Comparison of ENCODE assay signal across 8 cellular contexts in genomic region chr2:38960609-38961320, GRCh38.
DNase-seq lines count a peak whose midpoint lies in the region; ATAC-seq lines count a peak whose summit lies in the region.

No MANE protein-coding gene starts in this region.

- CTCF ChIA-PET in activated CD4-positive, alpha-beta T cell treated with anti-CD3 and anti-CD28 coated beads, Interleukin-2, amount 10 ng/mL, durations not matched to agents 7 days and 5 days (lab: Charles Lee) = interaction anchor here (0.5 to 2.1 kb wide), 2 partner anchors 13 to 20 kb away, joined by 3 to 8 read pairs; no protein-coding TSS in a partner anchor

- no peaks in the 10 kb centered on the region for H3K9me3 ChIP-seq in iPS-18c (ENCODE audit: control insufficient read depth, insufficient read depth, low read length)

- no peaks in the 10 kb centered on the region for H3K36me3 Mint-ChIP-seq in activated CD4-positive, alpha-beta T cell treated with anti-CD3 and anti-CD28 coated beads, Interleukin-2, amount 10 ng/mL, durations not matched to agents 7 days and 5 days (ENCODE audit: low read depth)
- peaks cover 1% of the 10 kb centered on the region for H3K36me3 Mint-ChIP-seq in activated T-helper 1 cell treated with anti-CD3 and anti-CD28 coated beads, Interleukin-12 subunit alpha, Interleukin-12 subunit beta, Interleukin-2, Interleukin-4 antibody, amounts not matched to agents 30 ng/mL and 10 ng/mL and 1 ng/mL, durations not matched to agents 14 hours and 24 hours and 36 hours (ENCODE audit: low read depth)

- no peak for DNase-seq in activated CD4-positive, alpha-beta T cell treated with anti-CD3 and anti-CD28 coated beads, Interleukin-2, amount 10 ng/mL, durations not matched to agents 7 days and 5 days
- no peak for DNase-seq in activated CD4-positive, alpha-beta T cell treated with anti-CD3 and anti-CD28 coated beads for 48 hours
- DNase-seq in activated T-helper 1 cell treated with anti-CD3 and anti-CD28 coated beads, Interleukin-12 subunit alpha, Interleukin-12 subunit beta, Interleukin-2, Interleukin-4 antibody, amounts not matched to agents 30 ng/mL and 10 ng/mL and 1 ng/mL, durations not matched to agents 14 hours and 24 hours and 36 hours (ENCODE audit: low spot score) = no peak
- DNase-seq in stimulated activated naive CD8-positive, alpha-beta T cell treated with anti-CD3 and anti-CD28 coated beads, Interleukin-15, amount 100 ng/mL, for 72 hours = no peak
- no peak for DNase-seq in EL

- H3K27me3 Mint-ChIP-seq in activated CD4-positive, alpha-beta T cell treated with anti-CD3 and anti-CD28 coated beads, Interleukin-2, amount 10 ng/mL, durations not matched to agents 7 days and 5 days = peaks cover 35% of the 10 kb centered on the region
- H3K27me3 Mint-ChIP-seq in activated T-helper 1 cell treated with anti-CD3 and anti-CD28 coated beads, Interleukin-12 subunit alpha, Interleukin-12 subunit beta, Interleukin-2, Interleukin-4 antibody, amounts not matched to agents 30 ng/mL and 10 ng/mL and 1 ng/mL, durations not matched to agents 14 hours and 24 hours and 36 hours (ENCODE audit: insufficient read depth) = peaks cover 52% of the 10 kb centered on the region
- peaks cover 44% of the 10 kb centered on the region for H3K27me3 Mint-ChIP-seq in stimulated activated naive CD8-positive, alpha-beta T cell treated with anti-CD3 and anti-CD28 coated beads, Interleukin-15, amount 100 ng/mL, for 72 hours

- peak; percentile 50 for ATAC-seq in stimulated activated naive CD8-positive, alpha-beta T cell treated with anti-CD3 and anti-CD28 coated beads, Interleukin-15, amount 100 ng/mL, for 72 hours
- ATAC-seq in HG03378 (IDR thresholded peaks at IDR 0.05; ENCODE audit: unreplicated experiment) (no peak), HG02884 (IDR thresholded peaks at IDR 0.05; ENCODE audit: unreplicated experiment) (no peak)

- intact Hi-C loops in activated T-helper 1 cell treated with anti-CD3 and anti-CD28 coated beads, Interleukin-12 subunit alpha, Interleukin-12 subunit beta, Interleukin-2, Interleukin-4 antibody, amounts not matched to agents 30 ng/mL and 10 ng/mL and 1 ng/mL, durations not matched to agents 14 hours and 24 hours and 36 hours (cut with micrococcal nuclease) = loop anchor here (5.0 kb wide), 1 partner anchor 267 kb away; no protein-coding TSS in a partner anchor

- peaks cover 2% of the 10 kb centered on the region for H3K4me1 Mint-ChIP-seq in activated CD4-positive, alpha-beta T cell treated with anti-CD3 and anti-CD28 coated beads, Interleukin-2, amount 10 ng/mL, durations not matched to agents 7 days and 5 days
- peaks cover 4% of the 10 kb centered on the region for H3K4me1 Mint-ChIP-seq in activated T-helper 1 cell treated with anti-CD3 and anti-CD28 coated beads, Interleukin-12 subunit alpha, Interleukin-12 subunit beta, Interleukin-2, Interleukin-4 antibody, amounts not matched to agents 30 ng/mL and 10 ng/mL and 1 ng/mL, durations not matched to agents 14 hours and 24 hours and 36 hours (ENCODE audit: low read depth)
- H3K4me1 Mint-ChIP-seq in stimulated activated naive CD8-positive, alpha-beta T cell treated with anti-CD3 and anti-CD28 coated beads, Interleukin-15, amount 100 ng/mL, for 72 hours = no peaks in the 10 kb centered on the region

- peaks cover 2% of the 10 kb centered on the region for H3K9me3 Mint-ChIP-seq in activated CD4-positive, alpha-beta T cell treated with anti-CD3 and anti-CD28 coated beads, Interleukin-2, amount 10 ng/mL, durations not matched to agents 7 days and 5 days
- H3K9me3 Mint-ChIP-seq in activated T-helper 1 cell treated with anti-CD3 and anti-CD28 coated beads, Interleukin-12 subunit alpha, Interleukin-12 subunit beta, Interleukin-2, Interleukin-4 antibody, amounts not matched to agents 30 ng/mL and 10 ng/mL and 1 ng/mL, durations not matched to agents 14 hours and 24 hours and 36 hours = no peaks in the 10 kb centered on the region
- no peaks in the 10 kb centered on the region for H3K9me3 Mint-ChIP-seq in stimulated activated naive CD8-positive, alpha-beta T cell treated with anti-CD3 and anti-CD28 coated beads, Interleukin-15, amount 100 ng/mL, for 72 hours

- peak overlapping the region; percentile 18 for H3K4me3 Mint-ChIP-seq in activated CD4-positive, alpha-beta T cell treated with anti-CD3 and anti-CD28 coated beads, Interleukin-2, amount 10 ng/mL, durations not matched to agents 7 days and 5 days
- peak overlapping the region; percentile 46 for H3K4me3 Mint-ChIP-seq in activated T-helper 1 cell treated with anti-CD3 and anti-CD28 coated beads, Interleukin-12 subunit alpha, Interleukin-12 subunit beta, Interleukin-2, Interleukin-4 antibody, amounts not matched to agents 30 ng/mL and 10 ng/mL and 1 ng/mL, durations not matched to agents 14 hours and 24 hours and 36 hours
- peak overlapping the region; percentile 32 to 50 for H3K4me3 Mint-ChIP-seq in stimulated activated naive CD8-positive, alpha-beta T cell treated with anti-CD3 and anti-CD28 coated beads, Interleukin-15, amount 100 ng/mL, for 72 hours

- peak overlapping the region; percentile 31 for H3K4me3 ChIP-seq in iPS-18c (ENCODE audit: insufficient read depth, low read depth, low read length)

- no peak overlapping the region for H3K27ac Mint-ChIP-seq in activated CD4-positive, alpha-beta T cell treated with anti-CD3 and anti-CD28 coated beads, Interleukin-2, amount 10 ng/mL, durations not matched to agents 7 days and 5 days
- no peak overlapping the region for H3K27ac Mint-ChIP-seq in activated T-helper 1 cell treated with anti-CD3 and anti-CD28 coated beads, Interleukin-12 subunit alpha, Interleukin-12 subunit beta, Interleukin-2, Interleukin-4 antibody, amounts not matched to agents 30 ng/mL and 10 ng/mL and 1 ng/mL, durations not matched to agents 14 hours and 24 hours and 36 hours
- H3K27ac Mint-ChIP-seq in stimulated activated naive CD8-positive, alpha-beta T cell treated with anti-CD3 and anti-CD28 coated beads, Interleukin-15, amount 100 ng/mL, for 72 hours = no peak overlapping the region

- POLR2A ChIA-PET in activated CD4-positive, alpha-beta T cell treated with anti-CD3 and anti-CD28 coated beads, Interleukin-2, amount 10 ng/mL, durations not matched to agents 7 days and 5 days (lab: Charles Lee) = no interaction called here
